In the genomic region with DNA sequence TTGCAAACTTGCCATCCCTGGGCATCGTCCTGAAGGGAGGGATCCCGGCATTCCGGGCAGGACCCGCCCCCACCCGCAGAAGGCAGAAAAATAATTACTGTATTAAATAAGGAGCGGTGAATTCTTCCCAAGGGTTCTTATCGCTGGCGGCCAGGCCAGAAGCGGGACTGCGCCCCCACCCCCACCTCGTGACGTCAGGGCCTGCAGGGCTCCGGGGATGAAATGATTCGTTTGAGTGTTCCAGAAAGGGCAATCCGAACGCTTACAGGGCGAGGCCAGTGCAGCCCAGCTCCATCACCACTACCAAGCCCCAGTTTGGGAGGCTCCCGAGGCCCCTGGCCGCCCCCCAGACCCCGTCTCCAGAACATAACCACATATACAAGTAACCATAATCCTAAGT, we compare ENCODE assay signal across 24 cellular contexts. TPM values are rescaled to one million over a fixed set of nuclear protein-coding genes. Genes with fewer than 3 reads are reported as not detected.
A peak's percentile ranks its signal among the peaks of the same experiment; 100 is the strongest.
DNase-seq lines count a peak whose midpoint lies in the region; ATAC-seq and TF ChIP-seq lines count a peak whose summit lies in the region.
"Had no signal": no experiment of that assay in that cellular context is flagged by ENCODE, and none has a peak within 500 bp of the region (broad histone marks: within the 10 kb centered on the region; RNA-seq: fewer than 3 reads in every experiment).

No MANE protein-coding gene starts in this region.

- H3K9me3 Mint-ChIP-seq in stimulated activated memory B cell treated with anti-CD40 and anti-IgM and Interleukin-4, amounts not matched to agents 10 μg/mL and 1 μg/mL and 100 μg/mL, for 72 hours, result peaks cover 2% of the 10 kb centered on the region
- H3K9me3 Mint-ChIP-seq: mesothelial cell of epicardium had no signal

- intact Hi-C loops in esophagus muscularis mucosa (cut with DNase I), result no loop called here

- 14% methylated on average over 19 of the region's 20 CpGs for WGBS in esophagus muscularis mucosa

- H3K4me1 Mint-ChIP-seq in stimulated activated memory B cell treated with anti-CD40 and anti-IgM and Interleukin-4, amounts not matched to agents 10 μg/mL and 1 μg/mL and 100 μg/mL, for 72 hours, result peaks cover 9% of the 10 kb centered on the region
- H3K4me1 Mint-ChIP-seq: activated naive CD4-positive, alpha-beta T cell treated with anti-CD3 and anti-CD28 coated beads, Interleukin-2, amount 10 ng/mL, durations not matched to agents 7 days and 5 days; mesothelial cell of epicardium had no signal

- H3K36me3 ChIP-seq in ES-I3 (ENCODE audit: insufficient read depth, low read length) (no peaks in the 10 kb centered on the region; the same call in 1 of the 2 replicates), esophagus muscularis mucosa (no peaks in the 10 kb centered on the region)
- H3K36me3 ChIP-seq: BLaER1 treated with 17β-estradiol and CSF1 and Interleukin-3, amounts not matched to agents 10 nM and 100 nM; neutrophil; right atrium auricular region had no signal

- peak overlapping the region; percentile 8; the same call in 1 of the 2 replicates for H3K9ac ChIP-seq in ES-I3 (ENCODE audit: low read depth, low read length)
- H3K9ac ChIP-seq: BLaER1 treated with 17β-estradiol and CSF1 and Interleukin-3, amounts not matched to agents 10 nM and 100 nM had no signal

- no peak overlapping the region for H3K4me3 Mint-ChIP-seq in stimulated activated memory B cell treated with anti-CD40 and anti-IgM and Interleukin-4, amounts not matched to agents 10 μg/mL and 1 μg/mL and 100 μg/mL, for 72 hours
- H3K4me3 Mint-ChIP-seq: activated naive CD4-positive, alpha-beta T cell treated with anti-CD3 and anti-CD28 coated beads, Interleukin-2, amount 10 ng/mL, durations not matched to agents 7 days and 5 days; mesothelial cell of epicardium; stimulated activated naive CD8-positive, alpha-beta T cell treated with anti-CD3 and anti-CD28 coated beads, Interleukin-15, Interleukin-2, amounts not matched to agents 100 ng/mL and 50 ng/mL, for 24 hours had no signal

- peak overlapping the region; percentile 80 for H3K27ac ChIP-seq in angular gyrus (ENCODE audit: low read depth, low read length)
- peak overlapping the region in 1 of 4 donors; percentile 57 for H3K27ac ChIP-seq in esophagus muscularis mucosa (replicated peaks in 1 of 4)
- H3K27ac ChIP-seq: BLaER1 treated with 17β-estradiol and CSF1 and Interleukin-3, amounts not matched to agents 10 nM and 100 nM; coronary artery; foreskin keratinocyte; neutrophil; right atrium auricular region had no signal

- H3K9me3 ChIP-seq in ES-I3 (ENCODE audit: control insufficient read depth, insufficient read depth, low read length) (no peaks in the 10 kb centered on the region), esophagus muscularis mucosa (no peaks in the 10 kb centered on the region)
- H3K9me3 ChIP-seq: neutrophil, right atrium auricular region had no signal

- no peaks in the 10 kb centered on the region for H3K36me3 Mint-ChIP-seq in stimulated activated memory B cell treated with anti-CD40 and anti-IgM and Interleukin-4, amounts not matched to agents 10 μg/mL and 1 μg/mL and 100 μg/mL, for 72 hours
- H3K36me3 Mint-ChIP-seq: mesothelial cell of epicardium had no signal

- H3K4me1 ChIP-seq in ES-I3 (ENCODE audit: insufficient read depth, low read length), result peaks cover 42% of the 10 kb centered on the region
- H3K4me1 ChIP-seq in esophagus muscularis mucosa, result peaks cover 0 to 18% (median 11%) of the 10 kb centered on the region in 4 donors
- H3K4me1 ChIP-seq: BLaER1 treated with 17β-estradiol and CSF1 and Interleukin-3, amounts not matched to agents 10 nM and 100 nM; foreskin keratinocyte; right atrium auricular region had no signal

- H3K4me3 ChIP-seq in esophagus muscularis mucosa, result no peak overlapping the region
- H3K4me3 ChIP-seq: BLaER1 treated with 17β-estradiol and CSF1 and Interleukin-3, amounts not matched to agents 10 nM and 100 nM; right atrium auricular region had no signal

- peaks cover 8 to 100% (median 78%) of the 10 kb centered on the region in 4 donors for H3K27me3 ChIP-seq in esophagus muscularis mucosa

- DNase-seq in esophagus muscularis mucosa (ENCODE audit: extremely low spot score) (peak; percentile 72), nucleus accumbens (lab: John Stamatoyannopoulos, UW) (peak in 39 of 56 donors; percentile 26 to 78 (median 46)), DMS53 (lab: John Stamatoyannopoulos, UW) (no peak), NCI-H1436 (lab: John Stamatoyannopoulos, UW) (no peak)
- DNase-seq: activated CD8-positive, alpha-beta memory T cell treated with anti-CD3 and anti-CD28 coated beads for 24 hours; activated naive CD4-positive, alpha-beta T cell treated with anti-CD3 and anti-CD28 coated beads, Interleukin-2, amount 10 ng/mL, durations not matched to agents 7 days and 5 days; activated T-cell treated with anti-CD3 and anti-CD28 coated beads, Interleukin-2, amount 50 U/mL, for 48 hours; Calu3; foreskin keratinocyte; left cardiac atrium; NCI-H2107; NCI-H510A; T1000 had no signal

- no peak for TF ChIP-seq EP300 in esophagus muscularis mucosa (IDR thresholded peaks at IDR 0.05)

- ATAC-seq in GM21515 (IDR thresholded peaks at IDR 0.05; ENCODE audit: unreplicated experiment), result no peak
- ATAC-seq in stimulated activated memory B cell treated with anti-CD40 and anti-IgM and Interleukin-4, amounts not matched to agents 10 μg/mL and 1 μg/mL and 100 μg/mL, for 72 hours, result no peak
- ATAC-seq: activated CD4-positive, CD25-positive, alpha-beta regulatory T cell treated with anti-CD3 and anti-CD28 coated beads, Interleukin-2, amount 50 U/mL, for 24 hours; foreskin keratinocyte; left cardiac atrium had no signal

- TF ChIP-seq POLR2A in esophagus muscularis mucosa (IDR thresholded peaks at IDR 0.05; ENCODE audit: low read depth), result no peak

- H3K27ac Mint-ChIP-seq in stimulated activated memory B cell treated with anti-CD40 and anti-IgM and Interleukin-4, amounts not matched to agents 10 μg/mL and 1 μg/mL and 100 μg/mL, for 72 hours, result no peak overlapping the region
- H3K27ac Mint-ChIP-seq: mesothelial cell of epicardium; stimulated activated naive CD8-positive, alpha-beta T cell treated with anti-CD3 and anti-CD28 coated beads, Interleukin-15, Interleukin-2, amounts not matched to agents 100 ng/mL and 50 ng/mL, for 24 hours had no signal

- peaks cover 73% of the 10 kb centered on the region for H3K27me3 Mint-ChIP-seq in stimulated activated memory B cell treated with anti-CD40 and anti-IgM and Interleukin-4, amounts not matched to agents 10 μg/mL and 1 μg/mL and 100 μg/mL, for 72 hours

- TF ChIP-seq CTCF in esophagus muscularis mucosa (IDR thresholded peaks at IDR 0.05), result no peak

RNA-seq across cellular contexts. Expression of a gene that starts 8.6 kb away (rescaled TPM):
- 1 to 10 TPM; 2.5 to 7.3 (median 4.0) TPM for total RNA-seq in esophagus muscularis mucosa
- total RNA-seq: mesothelial cell of epicardium had no signal

Comparison
In these comparisons a context has a peak if more than half of its experiments do, and no peak if none do; other contexts are left out.
1. DNase-seq: peak in esophagus muscularis mucosa (single experiment) and nucleus accumbens (39 of 56); none in DMS53 (single experiment) and NCI-H1436 (single experiment).